ENCODE assay signal across 23 cellular contexts in the genomic region with DNA sequence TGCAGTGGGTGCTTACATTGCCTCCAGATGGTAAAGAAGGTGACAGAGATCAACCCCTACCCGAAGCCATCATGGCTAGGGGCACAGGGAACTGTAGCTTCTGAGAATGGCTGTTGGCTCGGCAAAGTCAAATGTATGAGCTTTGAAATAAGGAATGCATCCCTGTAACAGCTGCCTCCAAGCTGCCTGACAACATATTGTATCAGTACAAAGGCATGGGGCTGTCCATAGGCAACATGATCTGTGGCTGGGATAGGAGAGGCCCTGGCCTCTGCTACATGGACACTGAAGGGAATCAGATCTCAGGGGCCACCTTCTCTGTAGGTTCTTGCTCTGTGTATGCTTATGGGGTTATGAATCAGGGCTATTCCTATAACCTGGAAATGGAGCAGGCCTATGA.
"Had no signal": no experiment of that assay in that cellular context is flagged by ENCODE, and none has a peak within 500 bp of the region (broad histone marks: within the 10 kb centered on the region; RNA-seq: fewer than 3 reads in every experiment).

No MANE protein-coding gene starts in this region.

- H2AFZ ChIP-seq: hepatocyte had no signal

- H3K9me3 Mint-ChIP-seq: mesothelial cell of epicardium; naive thymus-derived CD8-positive, alpha-beta T cell; stimulated activated effector memory CD8-positive, alpha-beta T cell treated with anti-CD3 and anti-CD28 coated beads, Interleukin-12 subunit alpha, Interleukin-12 subunit beta, amount 100 ng/mL, for 72 hours; stimulated activated naive CD8-positive, alpha-beta T cell treated with anti-CD3 and anti-CD28 coated beads, Interleukin-15, Interleukin-2, amounts not matched to agents 100 ng/mL and 50 ng/mL, for 24 hours had no signal

- H3K4me1 ChIP-seq: heart right ventricle, left ventricle myocardium inferior, pancreas, prostate gland, spleen, suprapubic skin, tibial artery, upper lobe of right lung had no signal

- H3K27me3 ChIP-seq: heart right ventricle, hepatocyte, pancreas, spleen, suprapubic skin, tibial artery, upper lobe of right lung had no signal

- H3K27me3 Mint-ChIP-seq: naive thymus-derived CD8-positive, alpha-beta T cell; stimulated activated naive CD8-positive, alpha-beta T cell treated with anti-CD3 and anti-CD28 coated beads, Interleukin-15, Interleukin-2, amounts not matched to agents 100 ng/mL and 50 ng/mL, for 24 hours had no signal

- H3K79me2 ChIP-seq: hepatocyte had no signal

- H3K4me3 ChIP-seq: heart right ventricle, hepatocyte, left ventricle myocardium inferior, lung, pancreas, prostate gland, spleen, suprapubic skin, thoracic aorta, tibial artery, upper lobe of right lung had no signal

- DNase-seq: heart right ventricle; islet precursor cell; left ventricle myocardium inferior; mesendoderm; naive thymus-derived CD8-positive, alpha-beta T cell; pancreas; posterior cingulate gyrus; retina; right cardiac atrium; small intestine; spleen; stimulated activated CD4-positive, alpha-beta T cell treated with anti-CD3 and anti-CD28 coated beads, Interleukin-4, amount 100 ng/mL, for 24 hours; stimulated activated naive CD4-positive, alpha-beta T cell; tibial artery; upper lobe of right lung had no signal

- H3K4me2 ChIP-seq: hepatocyte had no signal

- H3K27ac ChIP-seq: heart right ventricle, hepatocyte, left ventricle myocardium inferior, pancreas, prostate gland, spleen, suprapubic skin, thoracic aorta, tibial artery, upper lobe of right lung had no signal

- H3K36me3 ChIP-seq: pancreas, prostate gland had no signal

- H3K4me3 Mint-ChIP-seq: mesothelial cell of epicardium; naive thymus-derived CD8-positive, alpha-beta T cell; stimulated activated effector memory CD8-positive, alpha-beta T cell treated with anti-CD3 and anti-CD28 coated beads, Interleukin-12 subunit alpha, Interleukin-12 subunit beta, amount 100 ng/mL, for 72 hours; stimulated activated naive CD8-positive, alpha-beta T cell treated with anti-CD3 and anti-CD28 coated beads, Interleukin-15, Interleukin-2, amounts not matched to agents 100 ng/mL and 50 ng/mL, for 24 hours had no signal

- H3K9me3 ChIP-seq: heart right ventricle, left ventricle myocardium inferior, pancreas, prostate gland, spleen, suprapubic skin, thoracic aorta, tibial artery, upper lobe of right lung had no signal

- H3K27ac Mint-ChIP-seq: mesothelial cell of epicardium; naive thymus-derived CD8-positive, alpha-beta T cell; stimulated activated effector memory CD8-positive, alpha-beta T cell treated with anti-CD3 and anti-CD28 coated beads, Interleukin-12 subunit alpha, Interleukin-12 subunit beta, amount 100 ng/mL, for 72 hours; stimulated activated naive CD8-positive, alpha-beta T cell treated with anti-CD3 and anti-CD28 coated beads, Interleukin-15, Interleukin-2, amounts not matched to agents 100 ng/mL and 50 ng/mL, for 24 hours had no signal

- H3K4me1 Mint-ChIP-seq: mesothelial cell of epicardium; stimulated activated effector memory CD8-positive, alpha-beta T cell treated with anti-CD3 and anti-CD28 coated beads, Interleukin-12 subunit alpha, Interleukin-12 subunit beta, amount 100 ng/mL, for 72 hours had no signal
